Comparison of ENCODE assay signal across 11 cellular contexts in the genomic region with DNA sequence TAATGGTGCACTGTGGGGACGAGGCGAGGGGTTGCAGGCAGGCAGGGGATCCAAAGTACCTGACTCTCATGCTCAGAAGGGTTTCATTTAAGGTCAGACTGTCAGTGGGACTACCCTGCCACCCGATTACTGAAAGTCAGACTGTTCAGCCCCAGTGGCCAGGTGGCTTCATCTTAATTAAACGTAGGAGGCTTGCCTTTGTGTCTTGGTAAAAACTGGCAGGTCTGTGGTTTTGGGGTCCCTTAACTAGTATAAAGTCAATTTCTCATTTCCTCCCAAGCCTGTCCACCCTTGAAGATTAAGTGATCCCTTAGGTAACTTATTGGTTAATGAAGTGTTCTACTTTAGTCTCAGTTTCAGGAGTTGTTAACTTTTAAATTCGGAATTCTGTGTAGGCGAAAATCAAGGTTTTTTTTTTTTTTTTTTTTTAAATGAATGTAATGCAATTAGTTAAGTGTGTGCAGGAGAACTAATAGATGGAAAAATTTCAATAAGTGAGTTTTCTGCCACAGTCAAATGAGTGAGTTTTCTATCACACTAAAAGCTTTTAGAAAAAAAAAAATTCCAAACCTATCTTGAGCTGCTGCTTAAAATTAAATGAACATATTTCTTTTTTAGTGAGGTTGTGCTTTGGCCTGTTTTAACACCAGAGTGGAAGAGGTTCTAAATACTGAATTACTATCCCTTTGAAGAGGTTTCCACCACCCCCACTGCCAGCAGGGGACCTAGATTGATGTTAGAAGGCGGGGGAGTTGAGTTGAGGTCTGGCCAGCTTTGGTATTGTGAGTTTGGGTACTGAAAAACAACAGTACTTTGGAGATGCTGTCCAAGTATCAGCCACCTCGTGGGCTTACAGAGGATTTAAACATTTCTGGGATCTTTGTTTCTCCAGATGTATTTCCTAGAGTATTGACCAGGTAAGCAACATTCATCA. TPM values are rescaled to one million over a fixed set of nuclear protein-coding genes. Genes with fewer than 3 reads are reported as not detected.
DNase-seq lines count a peak whose midpoint lies in the region; ATAC-seq and TF ChIP-seq lines count a peak whose summit lies in the region.
"Had no signal": no experiment of that assay in that cellular context is flagged by ENCODE, and none has a peak within 500 bp of the region (broad histone marks: within the 10 kb centered on the region; RNA-seq: fewer than 3 reads in every experiment).

No MANE protein-coding gene starts in this region.

- intact Hi-C loops in activated CD8-positive, alpha-beta T cell treated with anti-CD3 and anti-CD28 coated beads for 36 hours (cut with micrococcal nuclease) = no loop called here
- intact Hi-C loops in tibial artery (cut with DNase I; ENCODE audit: low total_unique reads) = no loop called here
- intact Hi-C loops in vagina (cut with DNase I) = loop anchor here (10.0 kb wide), 1 partner anchor 126 kb away; no protein-coding TSS in a partner anchor

- CTCF ChIA-PET in activated CD8-positive, alpha-beta T cell treated with anti-CD3 and anti-CD28 coated beads for 36 hours (lab: Charles Lee) = interaction anchor here (1.0 to 4.8 kb wide), 6 partner anchors 10 to 157 kb away, joined by 3 to 21 read pairs (median 4); no protein-coding TSS in a partner anchor
- CTCF ChIA-PET in activated CD8-positive, alpha-beta T cell treated with anti-CD3 and anti-CD28 coated beads, Interleukin-2, amount 10 ng/mL, durations not matched to agents 7 days and 5 days (lab: Charles Lee) = interaction anchor here (0.9 to 5.4 kb wide), 5 partner anchors 10 to 125 kb away, joined by 4 to 51 read pairs (median 5); partner anchors contain the start of gene ITPR1

- ATAC-seq in activated CD8-positive, alpha-beta T cell treated with anti-CD3 and anti-CD28 coated beads for 36 hours = peak; percentile 22
- ATAC-seq in activated CD8-positive, alpha-beta T cell treated with anti-CD3 and anti-CD28 coated beads, Interleukin-2, amount 10 ng/mL, durations not matched to agents 7 days and 5 days = no peak
- ATAC-seq in HG02763 (IDR thresholded peaks at IDR 0.05; ENCODE audit: unreplicated experiment) = peak; percentile 67
- ATAC-seq: A549 had no signal

- H3K27ac ChIP-seq in KOPT-K1 (ENCODE audit: low read depth, low read length, poor library complexity, severe bottlenecking) = peak overlapping the region; percentile 35
- peak overlapping the region; percentile 29 to 94 for H3K27ac ChIP-seq in tibial artery
- H3K27ac ChIP-seq in vagina = no peak overlapping the region
- H3K27ac ChIP-seq: A549 had no signal

- H3K4me1 ChIP-seq in tibial artery (peaks cover 0 to 98% (median 48%) of the 10 kb centered on the region in 4 donors), vagina (peaks cover 18% of the 10 kb centered on the region)
- H3K4me1 ChIP-seq: A549 had no signal

- no peaks in the 10 kb centered on the region for H3K9me3 ChIP-seq in KOPT-K1 (ENCODE audit: insufficient read depth, low read length, poor library complexity, severe bottlenecking)
- H3K9me3 ChIP-seq in tibial artery = no peaks in the 10 kb centered on the region
- no peaks in the 10 kb centered on the region for H3K9me3 ChIP-seq in vagina
- H3K9me3 ChIP-seq: A549 had no signal

- peak; percentile 40 for DNase-seq in activated CD8-positive, alpha-beta T cell treated with anti-CD3 and anti-CD28 coated beads for 36 hours
- DNase-seq in activated CD8-positive, alpha-beta T cell treated with anti-CD3 and anti-CD28 coated beads, Interleukin-2, amount 10 ng/mL, durations not matched to agents 7 days and 5 days = no peak
- DNase-seq in tibial artery (no peak), superior temporal gyrus (ENCODE audit: extremely low spot score) (no peak), vagina (ENCODE audit: extremely low spot score in 2 of 2) (no peak), inferior parietal cortex (ENCODE audit: extremely low spot score) (no peak)
- DNase-seq: HCEC 1CT, NCI-H510A treated with DMSO at 0.1 percent for 48 hours had no signal

- no peak overlapping the region for H3K4me3 ChIP-seq in tibial artery
- H3K4me3 ChIP-seq in vagina = no peak overlapping the region
- H3K4me3 ChIP-seq: A549 had no signal

- H3K4me1 Mint-ChIP-seq in activated CD8-positive, alpha-beta T cell treated with anti-CD3 and anti-CD28 coated beads for 36 hours (ENCODE audit: low read depth) = peaks cover 66% of the 10 kb centered on the region
- H3K4me1 Mint-ChIP-seq in activated CD8-positive, alpha-beta T cell treated with anti-CD3 and anti-CD28 coated beads, Interleukin-2, amount 10 ng/mL, durations not matched to agents 7 days and 5 days (ENCODE audit: low read depth) = peaks cover 56% of the 10 kb centered on the region

- H3K27me3 ChIP-seq in tibial artery (no peaks in the 10 kb centered on the region), vagina (no peaks in the 10 kb centered on the region)

- no peaks in the 10 kb centered on the region for H3K36me3 ChIP-seq in KOPT-K1 (ENCODE audit: insufficient read depth, low read length)
- H3K36me3 ChIP-seq in tibial artery = no peaks in the 10 kb centered on the region
- no peaks in the 10 kb centered on the region for H3K36me3 ChIP-seq in vagina

- TF ChIP-seq POLR2A in vagina (IDR thresholded peaks at IDR 0.05) = no peak

- no peaks in the 10 kb centered on the region for H3K9me3 Mint-ChIP-seq in activated CD8-positive, alpha-beta T cell treated with anti-CD3 and anti-CD28 coated beads for 36 hours
- H3K9me3 Mint-ChIP-seq in activated CD8-positive, alpha-beta T cell treated with anti-CD3 and anti-CD28 coated beads, Interleukin-2, amount 10 ng/mL, durations not matched to agents 7 days and 5 days (ENCODE audit: insufficient read depth) = no peaks in the 10 kb centered on the region

- no peak for TF ChIP-seq CTCF in activated CD8-positive, alpha-beta T cell treated with anti-CD3 and anti-CD28 coated beads for 36 hours (IDR thresholded peaks at IDR 0.05)
- TF ChIP-seq CTCF in tibial artery (IDR thresholded peaks at IDR 0.05) (no peak), vagina (IDR thresholded peaks at IDR 0.05) (no peak)

- no peaks in the 10 kb centered on the region for H3K27me3 Mint-ChIP-seq in activated CD8-positive, alpha-beta T cell treated with anti-CD3 and anti-CD28 coated beads for 36 hours
- H3K27me3 Mint-ChIP-seq in activated CD8-positive, alpha-beta T cell treated with anti-CD3 and anti-CD28 coated beads, Interleukin-2, amount 10 ng/mL, durations not matched to agents 7 days and 5 days (ENCODE audit: low read depth) = no peaks in the 10 kb centered on the region

- H3K36me3 Mint-ChIP-seq in activated CD8-positive, alpha-beta T cell treated with anti-CD3 and anti-CD28 coated beads for 36 hours (ENCODE audit: low read depth) = peaks cover 13% of the 10 kb centered on the region
- H3K36me3 Mint-ChIP-seq in activated CD8-positive, alpha-beta T cell treated with anti-CD3 and anti-CD28 coated beads, Interleukin-2, amount 10 ng/mL, durations not matched to agents 7 days and 5 days (ENCODE audit: low read depth) = peaks cover 22% of the 10 kb centered on the region

- POLR2A ChIA-PET in activated CD8-positive, alpha-beta T cell treated with anti-CD3 and anti-CD28 coated beads for 36 hours (lab: Charles Lee) = interaction anchor here (0.7 to 6.9 kb wide), 3 partner anchors 9 to 41 kb away, joined by 3 to 73 read pairs (median 4); partner anchors contain the start of genes ITPR1 and SUMF1
- POLR2A ChIA-PET in activated CD8-positive, alpha-beta T cell treated with anti-CD3 and anti-CD28 coated beads, Interleukin-2, amount 10 ng/mL, durations not matched to agents 7 days and 5 days (lab: Charles Lee) = interaction anchor here (0.6 to 3.8 kb wide), 5 partner anchors 9 to 598 kb away, joined by 3 to 15 read pairs (median 3); partner anchors contain the start of genes ITPR1 and SUMF1

- H3K27ac Mint-ChIP-seq in activated CD8-positive, alpha-beta T cell treated with anti-CD3 and anti-CD28 coated beads for 36 hours = peak overlapping the region; percentile 50
- no peak overlapping the region for H3K27ac Mint-ChIP-seq in activated CD8-positive, alpha-beta T cell treated with anti-CD3 and anti-CD28 coated beads, Interleukin-2, amount 10 ng/mL, durations not matched to agents 7 days and 5 days

- no peak overlapping the region for H3K4me3 Mint-ChIP-seq in activated CD8-positive, alpha-beta T cell treated with anti-CD3 and anti-CD28 coated beads for 36 hours
- H3K4me3 Mint-ChIP-seq in activated CD8-positive, alpha-beta T cell treated with anti-CD3 and anti-CD28 coated beads, Interleukin-2, amount 10 ng/mL, durations not matched to agents 7 days and 5 days = no peak overlapping the region

RNA-seq across cellular contexts. Expression of gene ITPR1, which starts 15.2 kb away (rescaled TPM):
- total RNA-seq in activated CD8-positive, alpha-beta T cell treated with anti-CD3 and anti-CD28 coated beads for 36 hours = 10 to 100 TPM; 93.9 to 98.2 TPM
- total RNA-seq in activated CD8-positive, alpha-beta T cell treated with anti-CD3 and anti-CD28 coated beads, Interleukin-2, amount 10 ng/mL, durations not matched to agents 7 days and 5 days = 10 to 100 TPM; 53.8 to 57.3 TPM
- total RNA-seq in vagina = 108 TPM

RNA-seq across cellular contexts. Expression of gene SUMF1, which starts 41.2 kb away (rescaled TPM):
- 1 to 10 TPM; 6.4 to 6.6 TPM for total RNA-seq in activated CD8-positive, alpha-beta T cell treated with anti-CD3 and anti-CD28 coated beads for 36 hours
- total RNA-seq in activated CD8-positive, alpha-beta T cell treated with anti-CD3 and anti-CD28 coated beads, Interleukin-2, amount 10 ng/mL, durations not matched to agents 7 days and 5 days = 1 to 10 TPM; 7.4 to 8.7 TPM
- total RNA-seq in vagina = 65.6 TPM
